In genomic region chr6:154537486-154537885, GRCh38 we compare ENCODE assay signal across 17 cellular contexts. TPM values are rescaled to one million over a fixed set of nuclear protein-coding genes. Genes with fewer than 3 reads are reported as not detected.
DNase-seq lines count a peak whose midpoint lies in the region; ATAC-seq and TF ChIP-seq lines count a peak whose summit lies in the region.
"Had no signal": no experiment of that assay in that cellular context is flagged by ENCODE, and none has a peak within 500 bp of the region (broad histone marks: within the 10 kb centered on the region; RNA-seq: fewer than 3 reads in every experiment).

No MANE protein-coding gene starts in this region.

- H3K18ac ChIP-seq in neuronal stem cell (ENCODE audit: low read length), result no peak overlapping the region

- H3K27me3 ChIP-seq in GM23338 (ENCODE audit: insufficient read depth) (peaks cover 34% of the 10 kb centered on the region), hepatocyte (no peaks in the 10 kb centered on the region), neuronal stem cell (ENCODE audit: control insufficient read depth in 3 of 3, insufficient read depth in 3 of 3, low read depth in 1 of 3, low read length in 3 of 3) (peaks cover 0 to 12% (median 0%) of the 10 kb centered on the region in 3 experiments)
- H3K27me3 ChIP-seq: SJSA1 had no signal

- TF ChIP-seq CTCF in GM23338 (conservative IDR thresholded peaks at IDR 0.05; ENCODE audit: low read depth in 2 of 2) (no peak), hepatocyte (IDR thresholded peaks at IDR 0.05; ENCODE audit: poor library complexity) (no peak)

- H2BK12ac ChIP-seq in neuronal stem cell (ENCODE audit: low read length), result no peak overlapping the region

- H3K4me1 ChIP-seq in GM23338 (ENCODE audit: insufficient read depth), result peaks cover 32% of the 10 kb centered on the region
- peaks cover 25% of the 10 kb centered on the region for H3K4me1 ChIP-seq in hepatocyte (ENCODE audit: insufficient read depth)
- H3K4me1 ChIP-seq in neuronal stem cell (ENCODE audit: control insufficient read depth in 2 of 2, insufficient read depth in 1 of 2, low read depth in 1 of 2, low read length in 2 of 2), result peaks cover 9 to 19% of the 10 kb centered on the region in 2 donors
- H3K4me1 ChIP-seq: SJSA1 had no signal

- H3K4me3 ChIP-seq in GM23338, result no peak overlapping the region
- no peak overlapping the region for H3K4me3 ChIP-seq in hepatocyte
- no peak overlapping the region for H3K4me3 ChIP-seq in neuronal stem cell (ENCODE audit: low read length in 2 of 2)
- H3K4me3 ChIP-seq: SJSA1 had no signal

- H3K79me2 ChIP-seq in GM23338 (replicated peaks; ENCODE audit: insufficient read depth) (no peaks in the 10 kb centered on the region), hepatocyte (no peaks in the 10 kb centered on the region)

- H3K27me3 Mint-ChIP-seq in GM23338 (ENCODE audit: insufficient read depth, low read depth, poor library complexity), result peaks cover 11% of the 10 kb centered on the region
- no peaks in the 10 kb centered on the region for H3K27me3 Mint-ChIP-seq in stimulated activated memory B cell treated with anti-CD40 and anti-IgM and Interleukin-4, amounts not matched to agents 10 μg/mL and 1 μg/mL and 100 μg/mL, for 72 hours
- H3K27me3 Mint-ChIP-seq: activated CD8-positive, alpha-beta memory T cell treated with anti-CD3 and anti-CD28 coated beads, Interleukin-2, amount 10 ng/mL, durations not matched to agents 7 days and 5 days had no signal

- no peak overlapping the region for H4K8ac ChIP-seq in neuronal stem cell (ENCODE audit: low read depth, low read length)

- H3K36me3 Mint-ChIP-seq in GM23338 (ENCODE audit: low read depth), result no peaks in the 10 kb centered on the region
- no peaks in the 10 kb centered on the region for H3K36me3 Mint-ChIP-seq in stimulated activated memory B cell treated with anti-CD40 and anti-IgM and Interleukin-4, amounts not matched to agents 10 μg/mL and 1 μg/mL and 100 μg/mL, for 72 hours
- H3K36me3 Mint-ChIP-seq: activated CD8-positive, alpha-beta memory T cell treated with anti-CD3 and anti-CD28 coated beads, Interleukin-2, amount 10 ng/mL, durations not matched to agents 7 days and 5 days had no signal

- H3K14ac ChIP-seq in neuronal stem cell (ENCODE audit: low read length), result no peak overlapping the region

- H3K4me3 Mint-ChIP-seq in GM23338, result no peak overlapping the region
- H3K4me3 Mint-ChIP-seq in stimulated activated memory B cell treated with anti-CD40 and anti-IgM and Interleukin-4, amounts not matched to agents 10 μg/mL and 1 μg/mL and 100 μg/mL, for 72 hours, result no peak overlapping the region
- H3K4me3 Mint-ChIP-seq: activated CD8-positive, alpha-beta memory T cell treated with anti-CD3 and anti-CD28 coated beads, Interleukin-2, amount 10 ng/mL, durations not matched to agents 7 days and 5 days had no signal

- H2BK15ac ChIP-seq in neuronal stem cell (ENCODE audit: low read length), result no peak overlapping the region

- no peaks in the 10 kb centered on the region for H3K9me3 ChIP-seq in hepatocyte (ENCODE audit: low read depth)
- no peaks in the 10 kb centered on the region for H3K9me3 ChIP-seq in neuronal stem cell (replicated peaks in 1 of 2; ENCODE audit: control insufficient read depth in 2 of 2, insufficient read depth in 1 of 2, low read depth in 1 of 2, low read length in 2 of 2)
- H3K9me3 ChIP-seq: SJSA1 had no signal

- H2AFZ ChIP-seq in GM23338, result no peak overlapping the region
- peak overlapping the region; percentile 8 for H2AFZ ChIP-seq in hepatocyte
- H2AFZ ChIP-seq in neuronal stem cell (ENCODE audit: low read length), result peak overlapping the region; percentile 50

- peak; percentile 27 for DNase-seq in GM23338 (ENCODE audit: low spot score)
- peak; percentile 12 for DNase-seq in NCI-H2227 (lab: John Stamatoyannopoulos, UW; ENCODE audit: unreplicated experiment)
- peak; percentile 50 for DNase-seq in hepatocyte (ENCODE audit: low spot score)
- no peak for DNase-seq in neuronal stem cell (ENCODE audit: low spot score)
- no peak for DNase-seq in NOMO-1 (lab: John Stamatoyannopoulos, UW; ENCODE audit: unreplicated experiment in 2 of 2)
- no peak for DNase-seq in NCI-H446 treated with DMSO at 0.1 percent for 48 hours (lab: John Stamatoyannopoulos, UW)
- DNase-seq: activated CD4-positive, CD25-positive, alpha-beta regulatory T cell treated with anti-CD3 and anti-CD28 coated beads, Interleukin-2, amount 50 U/mL, for 72 hours; activated CD8-positive, alpha-beta memory T cell treated with anti-CD3 and anti-CD28 coated beads, Interleukin-2, amount 10 ng/mL, durations not matched to agents 7 days and 5 days; activated gamma-delta T cell treated with Interleukin-2 at 50 U/mL for 16 hours; cerebellar nuclear complex; GDM1; HCEC 1CT; NCI-H2171 treated with DMSO at 0.1 percent for 48 hours had no signal

- 24% methylated on average over 8 of the region's 8 CpGs for WGBS in hepatocyte (ENCODE audit: low lambda C conversion rate, missing lambda C conversion rate)
- WGBS in neuronal stem cell (ENCODE audit: extremely low coverage in 2 of 2, insufficient read length in 2 of 2, insufficient replicate concordance in 1 of 2), 2 donors, result no CpG with 5 or more reads among the region's 8 CpGs

- H3K9me2 ChIP-seq in GM23338 (ENCODE audit: insufficient read depth), result no peaks in the 10 kb centered on the region
- no peaks in the 10 kb centered on the region for H3K9me2 ChIP-seq in hepatocyte (replicated peaks; ENCODE audit: insufficient read depth)

- peak overlapping the region; percentile 40 for H3K4me2 ChIP-seq in GM23338
- peak overlapping the region; percentile 60 for H3K4me2 ChIP-seq in hepatocyte
- no peak overlapping the region for H3K4me2 ChIP-seq in neuronal stem cell (ENCODE audit: insufficient read depth, low read length, poor library complexity, severe bottlenecking)

- H4K20me1 ChIP-seq in GM23338 (replicated peaks; ENCODE audit: insufficient read depth) (no peaks in the 10 kb centered on the region), hepatocyte (ENCODE audit: insufficient read depth, poor library complexity, severe bottlenecking) (no peaks in the 10 kb centered on the region)

- peaks cover 38% of the 10 kb centered on the region for H3K4me1 Mint-ChIP-seq in GM23338
- H3K4me1 Mint-ChIP-seq in stimulated activated memory B cell treated with anti-CD40 and anti-IgM and Interleukin-4, amounts not matched to agents 10 μg/mL and 1 μg/mL and 100 μg/mL, for 72 hours, result no peaks in the 10 kb centered on the region
- H3K4me1 Mint-ChIP-seq: activated CD8-positive, alpha-beta memory T cell treated with anti-CD3 and anti-CD28 coated beads, Interleukin-2, amount 10 ng/mL, durations not matched to agents 7 days and 5 days had no signal

- no peak overlapping the region for H2BK120ac ChIP-seq in neuronal stem cell (ENCODE audit: low read depth, low read length)

- H3K36me3 ChIP-seq in GM23338 (ENCODE audit: insufficient read depth), result no peaks in the 10 kb centered on the region
- no peaks in the 10 kb centered on the region for H3K36me3 ChIP-seq in hepatocyte (replicated peaks; ENCODE audit: insufficient read depth, low read depth)
- no peaks in the 10 kb centered on the region for H3K36me3 ChIP-seq in neuronal stem cell (replicated peaks in 1 of 2; ENCODE audit: control insufficient read depth in 2 of 2, insufficient read depth in 2 of 2, low read length in 2 of 2)
- H3K36me3 ChIP-seq: SJSA1 had no signal

- no peak overlapping the region for H3K9ac ChIP-seq in neuronal stem cell (ENCODE audit: low read depth, low read length, poor library complexity)

- H2BK5ac ChIP-seq in neuronal stem cell (ENCODE audit: low read length), result no peak overlapping the region

- H3K27ac ChIP-seq in GM23338 (ENCODE audit: low read depth) (no peak overlapping the region), hepatocyte (peak overlapping the region; percentile 88), neuronal stem cell (replicated peaks; ENCODE audit: low read length) (no peak overlapping the region)
- H3K27ac ChIP-seq: SJSA1 had no signal

- H3F3A ChIP-seq in GM23338 (replicated peaks; ENCODE audit: low read depth), result no peaks in the 10 kb centered on the region

- ATAC-seq in GM23338, result peak; percentile 63
- ATAC-seq in HG02938 (IDR thresholded peaks at IDR 0.05; ENCODE audit: unreplicated experiment), result no peak
- ATAC-seq in stimulated activated memory B cell treated with anti-CD40 and anti-IgM and Interleukin-4, amounts not matched to agents 10 μg/mL and 1 μg/mL and 100 μg/mL, for 72 hours, result no peak
- ATAC-seq: activated CD8-positive, alpha-beta memory T cell treated with anti-CD3 and anti-CD28 coated beads, Interleukin-2, amount 10 ng/mL, durations not matched to agents 7 days and 5 days had no signal

- no peak overlapping the region for H2AK5ac ChIP-seq in neuronal stem cell (ENCODE audit: low read depth, low read length)

- H3K23ac ChIP-seq in neuronal stem cell (ENCODE audit: low read depth, low read length, poor library complexity), result no peak overlapping the region

- H3K4ac ChIP-seq in neuronal stem cell (ENCODE audit: low read length), result no peak overlapping the region

- H4K91ac ChIP-seq in neuronal stem cell (ENCODE audit: low read depth, low read length, poor library complexity), result no peak overlapping the region

- H3K27ac Mint-ChIP-seq in GM23338, result no peak overlapping the region
- no peak overlapping the region for H3K27ac Mint-ChIP-seq in stimulated activated memory B cell treated with anti-CD40 and anti-IgM and Interleukin-4, amounts not matched to agents 10 μg/mL and 1 μg/mL and 100 μg/mL, for 72 hours
- H3K27ac Mint-ChIP-seq: activated CD8-positive, alpha-beta memory T cell treated with anti-CD3 and anti-CD28 coated beads, Interleukin-2, amount 10 ng/mL, durations not matched to agents 7 days and 5 days had no signal

- no peaks in the 10 kb centered on the region for H3K79me1 ChIP-seq in neuronal stem cell (ENCODE audit: low read depth, low read length)

- no peaks in the 10 kb centered on the region for H3K9me3 Mint-ChIP-seq in GM23338
- H3K9me3 Mint-ChIP-seq in stimulated activated memory B cell treated with anti-CD40 and anti-IgM and Interleukin-4, amounts not matched to agents 10 μg/mL and 1 μg/mL and 100 μg/mL, for 72 hours, result no peaks in the 10 kb centered on the region

TF ChIP-seq in GM23338, 12 proteins besides CTCF, POLR2A, EP300 and RAD21 (continues in another document):
- no peak for TF ChIP-seq ZNF331 (CRISPR knock-in tag; IDR thresholded peaks at IDR 0.05; ENCODE audit: low read depth)

RNA-seq across cellular contexts. Expression of gene CNKSR3, which starts 27.0 kb away (rescaled TPM):
- 3.5 and 5.7 TPM in 2 replicates for total RNA-seq in GM23338 (2014; rRNA removed; shearing (Covaris generic))
- 1.9 and 2.0 TPM in 2 replicates for polyA plus RNA-seq in GM23338 (2016; fragmentation: Nextera tagmentation; extraction: Ambion mirVana)
- total RNA-seq in hepatocyte, result 21.8 and 23.9 TPM in 2 replicates
- polyA plus RNA-seq in hepatocyte, result 22.4 and 27.4 TPM in 2 replicates
- polyA plus RNA-seq in neuronal stem cell (2013, experiment 1 of 2), result 10.8 TPM
- polyA plus RNA-seq in neuronal stem cell (2013, experiment 2 of 2), result 10.7 TPM
- total RNA-seq: activated CD8-positive, alpha-beta memory T cell treated with anti-CD3 and anti-CD28 coated beads, Interleukin-2, amount 10 ng/mL, durations not matched to agents 7 days and 5 days; T-helper 2 cell treated with Interferon-gamma antibody and Interleukin-4, amounts not matched to agents 100 ng/mL and 5 ng/mL, for 36 hours had no signal

Comparison
In these comparisons a context has a peak if more than half of its experiments do, and no peak if none do; other contexts are left out.
1. DNase-seq: peak in GM23338 (single experiment), NCI-H2227 (single experiment) and hepatocyte (single experiment); none in neuronal stem cell (single experiment), NOMO-1 (0 of 2) and NCI-H446 treated with DMSO at 0.1 percent for 48 hours (single experiment).